In genomic region chr1:80607064-80607463, GRCh38 we compare ENCODE assay signal across 15 cellular contexts.
DNase-seq lines count a peak whose midpoint lies in the region; ATAC-seq, FAIRE-seq and TF ChIP-seq lines count a peak whose summit lies in the region.
"Had no signal": no experiment of that assay in that cellular context is flagged by ENCODE, and none has a peak within 500 bp of the region (broad histone marks: within the 10 kb centered on the region; RNA-seq: fewer than 3 reads in every experiment).

No MANE protein-coding gene starts in this region.

- no TSS peak for BruUV-seq in GM12878 (replicated peaks; lab: Mats Ljungman, UMichigan)

- in situ Hi-C loops in GM13977 (cut with MboI; ENCODE audit: low pct_unique_long_range_greater_than_20kb, low sequenced_read_pairs, unreplicated experiment) (no loop called here), GM12878 (cut with MboI) (no loop called here)

- no peaks in the 10 kb centered on the region for H4K20me1 ChIP-seq in GM12878 (ENCODE audit: control insufficient read depth, insufficient read depth)

- no peaks in the 10 kb centered on the region for H3K4me1 ChIP-seq in GM12878 (ENCODE audit: control insufficient read depth, insufficient read depth, low read length)
- H3K4me1 ChIP-seq: A549, Caco-2 had no signal

- intact Hi-C loops in GM12878 (cut with micrococcal nuclease; ENCODE audit: unreplicated experiment): no loop called here

- H3K27ac ChIP-seq in GM12878 (ENCODE audit: control insufficient read depth, insufficient read depth): no peak overlapping the region
- H3K27ac ChIP-seq: A549 had no signal

- H3K4me2 ChIP-seq in GM12878 (ENCODE audit: control insufficient read depth, insufficient read depth): no peak overlapping the region
- H3K4me2 ChIP-seq: A549 had no signal

- no peaks in the 10 kb centered on the region for H3K27me3 Mint-ChIP-seq in stimulated activated memory B cell treated with anti-CD40 and anti-IgM and Interleukin-4, amounts not matched to agents 10 μg/mL and 1 μg/mL and 100 μg/mL, for 72 hours
- H3K27me3 Mint-ChIP-seq: CD8-positive, alpha-beta memory T cell; IgD-negative memory B cell had no signal

- H3K79me2 ChIP-seq in GM12878 (ENCODE audit: control insufficient read depth, insufficient read depth, low read length): no peaks in the 10 kb centered on the region

- RAD21 ChIA-PET in GM12878 (lab: Charles Lee; ENCODE audit: unreplicated experiment): no interaction called here

- peak; percentile 21 for TF ChIP-seq CTCF in GM13977 (IDR thresholded peaks at IDR 0.05; ENCODE audit: extremely low read depth, insufficient read depth, missing control alignments)
- no peak; a peak in 1 of 6 replicates for TF ChIP-seq CTCF in GM12878 (IDR thresholded peaks at IDR 0.05 in 2 of 3, conservative IDR thresholded peaks at IDR 0.05 in 1 of 3; ENCODE audit: control insufficient read depth in 2 of 3, extremely low read depth in 1 of 3, insufficient read depth in 1 of 3, low read depth in 3 of 3, low read length in 3 of 3)

- no peaks in the 10 kb centered on the region for H3K36me3 Mint-ChIP-seq in stimulated activated memory B cell treated with anti-CD40 and anti-IgM and Interleukin-4, amounts not matched to agents 10 μg/mL and 1 μg/mL and 100 μg/mL, for 72 hours
- H3K36me3 Mint-ChIP-seq: CD14-positive monocyte; CD8-positive, alpha-beta memory T cell had no signal

- no peaks in the 10 kb centered on the region for H3K27me3 ChIP-seq in GM12878 (replicated peaks in 1 of 2; ENCODE audit: control insufficient read depth in 2 of 2, insufficient read depth in 2 of 2, low read length in 1 of 2)

- no peak overlapping the region for H3K4me3 Mint-ChIP-seq in stimulated activated memory B cell treated with anti-CD40 and anti-IgM and Interleukin-4, amounts not matched to agents 10 μg/mL and 1 μg/mL and 100 μg/mL, for 72 hours
- H3K4me3 Mint-ChIP-seq: CD14-positive monocyte; CD8-positive, alpha-beta memory T cell; IgD-negative memory B cell had no signal

- ATAC-seq in GM19324 (IDR thresholded peaks at IDR 0.05; ENCODE audit: low FRiP score, unreplicated experiment): peak; percentile 65
- peak; percentile 69 for ATAC-seq in GM12878
- ATAC-seq in stimulated activated memory B cell treated with anti-CD40 and anti-IgM and Interleukin-4, amounts not matched to agents 10 μg/mL and 1 μg/mL and 100 μg/mL, for 72 hours: peak; percentile 43
- ATAC-seq: A549 had no signal

- H3K27ac Mint-ChIP-seq in stimulated activated memory B cell treated with anti-CD40 and anti-IgM and Interleukin-4, amounts not matched to agents 10 μg/mL and 1 μg/mL and 100 μg/mL, for 72 hours: no peak overlapping the region
- H3K27ac Mint-ChIP-seq: CD14-positive monocyte; CD8-positive, alpha-beta memory T cell; IgD-negative memory B cell had no signal

- no peak overlapping the region for H2AFZ ChIP-seq in GM12878 (ENCODE audit: control insufficient read depth, low read depth, low read length)

- CTCF ChIA-PET in GM12878 (lab: Yijun Ruan, JAX): no interaction called here

- H3K9me3 ChIP-seq in GM12878 (replicated peaks; ENCODE audit: control insufficient read depth, insufficient read depth, low read length): no peaks in the 10 kb centered on the region
- H3K9me3 ChIP-seq: A549, Caco-2 had no signal

- H3K4me1 Mint-ChIP-seq in stimulated activated memory B cell treated with anti-CD40 and anti-IgM and Interleukin-4, amounts not matched to agents 10 μg/mL and 1 μg/mL and 100 μg/mL, for 72 hours: no peaks in the 10 kb centered on the region
- H3K4me1 Mint-ChIP-seq: CD14-positive monocyte; CD8-positive, alpha-beta memory T cell had no signal

- no peak overlapping the region for H3K9ac ChIP-seq in GM12878 (ENCODE audit: control insufficient read depth, insufficient read depth, low read length)

- POLR2A ChIA-PET in GM12878 (lab: Charles Lee): no interaction called here

- TF ChIP-seq RAD21 in GM12878 (IDR thresholded peaks at IDR 0.05; ENCODE audit: insufficient read depth, low read depth, low read length): 0 out of 2 replicates have a peak, but pooled peaks have one; percentile 10

- DNase-seq in GM13977 (ENCODE audit: low spot score) (no peak), GM12878 (ENCODE audit: low read depth, low spot score) (no peak), T1000 (lab: John Stamatoyannopoulos, UW) (no peak), germinal center (ENCODE audit: low spot score) (no peak)
- DNase-seq: Caco-2; CD8-positive, alpha-beta memory T cell; GOT3; KG1 had no signal

- no peak for TF ChIP-seq EP300 in GM12878 (IDR thresholded peaks at IDR 0.05; ENCODE audit: borderline replicate concordance in 1 of 2, control insufficient read depth in 1 of 2, low read depth in 2 of 2, low read length in 2 of 2)

- H3K9me3 Mint-ChIP-seq in stimulated activated memory B cell treated with anti-CD40 and anti-IgM and Interleukin-4, amounts not matched to agents 10 μg/mL and 1 μg/mL and 100 μg/mL, for 72 hours: no peaks in the 10 kb centered on the region

- no peak for FAIRE-seq in GM12878 (lab: Jason Lieb, UNC)
- FAIRE-seq: A549, GM19239 had no signal

- SMC1A ChIA-PET in GM12878 (lab: Charles Lee; ENCODE audit: uncharacterized antibody, unreplicated experiment): no interaction called here

- H3K4me3 ChIP-seq in GM12878: no peak overlapping the region
- H3K4me3 ChIP-seq: A549, HAP-1 had no signal

- H3K36me3 ChIP-seq in GM12878 (ENCODE audit: control insufficient read depth in 2 of 2, insufficient read depth in 2 of 2, low read length in 1 of 2): no peaks in the 10 kb centered on the region
- H3K36me3 ChIP-seq: HAP-1 had no signal

- no peak for TF ChIP-seq POLR2A in GM12878 (IDR thresholded peaks at IDR 0.05; ENCODE audit: low read depth, low read length)

TF ChIP-seq in GM12878, 131 proteins besides CTCF, POLR2A, EP300 and RAD21:
- no peak for TF ChIP-seq LARP7 (IDR thresholded peaks at IDR 0.05)
- TF ChIP-seq PAX5 (IDR thresholded peaks at IDR 0.05; ENCODE audit: borderline replicate concordance, low read depth, low read length): no peak
- no peak for TF ChIP-seq TCF12 (IDR thresholded peaks at IDR 0.05; ENCODE audit: low read depth, low read length)
- no peak for TF ChIP-seq MYC (IDR thresholded peaks at IDR 0.05; ENCODE audit: insufficient read depth, insufficient read length, insufficient replicate concordance, low read length, severe bottlenecking)
- TF ChIP-seq NR2C1 (IDR thresholded peaks at IDR 0.05): no peak
- no peak for TF ChIP-seq MTA2 (IDR thresholded peaks at IDR 0.05; ENCODE audit: low read depth)
- TF ChIP-seq NRF1 (conservative IDR thresholded peaks at IDR 0.05; ENCODE audit: low read depth, low read length): no peak
- TF ChIP-seq MLLT1 (IDR thresholded peaks at IDR 0.05): no peak
- no peak for TF ChIP-seq POU2F2 (IDR thresholded peaks at IDR 0.05; ENCODE audit: borderline replicate concordance, low read depth, low read length)
